In the genomic region with DNA sequence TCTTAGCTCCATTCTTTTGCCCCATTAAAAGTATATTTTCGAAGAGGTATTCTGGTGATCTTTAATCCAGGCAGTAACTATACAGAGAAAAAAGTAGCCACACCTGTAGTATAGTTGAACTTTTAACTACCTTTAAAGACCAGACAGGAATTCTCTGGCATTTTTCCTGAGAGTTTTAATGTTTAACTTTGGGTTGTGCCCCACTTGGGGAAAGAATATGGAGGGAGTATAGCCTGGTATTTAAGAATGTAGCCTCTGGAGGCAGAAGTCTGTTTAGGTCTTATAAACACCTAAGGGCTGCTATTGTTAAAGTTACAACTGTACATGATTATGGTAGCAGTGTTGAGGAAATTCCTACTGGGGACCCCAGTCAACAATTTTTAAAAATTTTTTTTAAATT, we compare ENCODE assay signal across 25 cellular contexts. TPM values are rescaled to one million over a fixed set of nuclear protein-coding genes. Genes with fewer than 3 reads are reported as not detected.
"Had no signal": no experiment of that assay in that cellular context is flagged by ENCODE, and none has a peak within 500 bp of the region (broad histone marks: within the 10 kb centered on the region; RNA-seq: fewer than 3 reads in every experiment).

No MANE protein-coding gene starts in this region.

- H3K4me1 ChIP-seq: lower lobe of right lung, tibial nerve, uterus had no signal

- DNase-seq: activated CD4-positive, alpha-beta T cell treated with anti-CD3 and anti-CD28 coated beads for 36 hours; activated CD4-positive, alpha-beta T cell treated with anti-CD3 and anti-CD28 coated beads, Interleukin-2, amount 50 U/mL, for 48 hours; activated naive CD4-positive, alpha-beta T cell; activated naive CD8-positive, alpha-beta T cell treated with anti-CD3 and anti-CD28 coated beads, Interleukin-2, amount 10 ng/mL, durations not matched to agents 7 days and 5 days; activated T-cell treated with anti-CD3 and anti-CD28 coated beads for 4 hours; amygdala; effector memory CD8-positive, alpha-beta T cell; foreskin fibroblast; hippocampal formation; islet precursor cell; lower lobe of right lung; nephron progenitor cell; nucleus accumbens; retina; stimulated activated CD4-positive, alpha-beta T cell treated with anti-CD3 and anti-CD28 coated beads, Interleukin-2, amount 100 ng/mL, for 24 hours; stimulated activated naive CD8-positive, alpha-beta T cell treated with anti-CD3 and anti-CD28 coated beads, Interleukin-15, Interleukin-2, amounts not matched to agents 100 U/mL and 50 U/mL, for 24 hours; uterus; WERI-Rb-1 had no signal

- H3K36me3 ChIP-seq: cardiac muscle cell, lower lobe of right lung, tibial nerve, uterus, WERI-Rb-1 had no signal

- ATAC-seq: activated CD4-positive, alpha-beta T cell treated with anti-CD3 and anti-CD28 coated beads for 36 hours; effector memory CD8-positive, alpha-beta T cell; stimulated activated naive CD8-positive, alpha-beta T cell treated with anti-CD3 and anti-CD28 coated beads, Interleukin-15, Interleukin-2, amounts not matched to agents 100 U/mL and 50 U/mL, for 24 hours had no signal

- H3K27me3 ChIP-seq: cardiac muscle cell, tibial nerve, uterus had no signal

- H3K27ac ChIP-seq: cardiac muscle cell, lower lobe of right lung, tibial nerve, uterus, WERI-Rb-1 had no signal

- H3K9me3 ChIP-seq: lower lobe of right lung, tibial nerve, uterus had no signal

- H3K4me3 ChIP-seq: cardiac muscle cell, lower lobe of right lung, tibial nerve, uterus had no signal

RNA-seq across cellular contexts. Expression of gene C3orf85, which starts 19.3 kb away (rescaled TPM):
- total RNA-seq: activated CD4-positive, alpha-beta T cell treated with anti-CD3 and anti-CD28 coated beads for 36 hours; activated naive CD8-positive, alpha-beta T cell treated with anti-CD3 and anti-CD28 coated beads, Interleukin-2, amount 10 ng/mL, durations not matched to agents 7 days and 5 days; activated T-helper 1 cell treated with anti-CD3 and anti-CD28 coated beads, Interleukin-12 subunit alpha, Interleukin-12 subunit beta, Interleukin-2, Interleukin-4 antibody, amounts not matched to agents 30 ng/mL and 10 ng/mL and 1 ng/mL, durations not matched to agents 14 hours and 24 hours and 36 hours; cardiac muscle cell; chondrocyte; dermis microvascular lymphatic vessel endothelial cell; glomerular endothelial cell; lower lobe of right lung; T-helper 2 cell treated with Interferon-gamma antibody and Interleukin-4, amounts not matched to agents 100 ng/mL and 5 ng/mL, for 36 hours; tibial nerve; uterus had no signal
- polyA plus RNA-seq: cardiac muscle cell had no signal

RNA-seq across cellular contexts. Expression of gene MORC1, which starts 37.9 kb away (rescaled TPM):
- total RNA-seq: activated CD4-positive, alpha-beta T cell treated with anti-CD3 and anti-CD28 coated beads for 36 hours; activated naive CD8-positive, alpha-beta T cell treated with anti-CD3 and anti-CD28 coated beads, Interleukin-2, amount 10 ng/mL, durations not matched to agents 7 days and 5 days; activated T-helper 1 cell treated with anti-CD3 and anti-CD28 coated beads, Interleukin-12 subunit alpha, Interleukin-12 subunit beta, Interleukin-2, Interleukin-4 antibody, amounts not matched to agents 30 ng/mL and 10 ng/mL and 1 ng/mL, durations not matched to agents 14 hours and 24 hours and 36 hours; cardiac muscle cell; chondrocyte; dermis microvascular lymphatic vessel endothelial cell; glomerular endothelial cell; lower lobe of right lung; T-helper 2 cell treated with Interferon-gamma antibody and Interleukin-4, amounts not matched to agents 100 ng/mL and 5 ng/mL, for 36 hours; uterus had no signal
- polyA plus RNA-seq: cardiac muscle cell had no signal
